ENCODE assay signal across 1 cellular context in genomic region chr13:74110053-74110452, GRCh38.
TF ChIP-seq lines count a peak whose summit lies in the region.

No MANE protein-coding gene starts in this region.

TF ChIP-seq in H1, 55 proteins besides CTCF, POLR2A, EP300 and RAD21:
- TF ChIP-seq EZH2 (IDR thresholded peaks at IDR 0.05; ENCODE audit: low read depth, low read length, severe bottlenecking) (no peak), SIRT6 (IDR thresholded peaks at IDR 0.05; ENCODE audit: low read length) (no peak), ATF3 (IDR thresholded peaks at IDR 0.05; ENCODE audit: insufficient read depth, low read depth, low read length) (no peak), GABPA (IDR thresholded peaks at IDR 0.05; ENCODE audit: borderline replicate concordance, insufficient read depth, low read length) (no peak), CTBP2 (IDR thresholded peaks at IDR 0.05; ENCODE audit: borderline replicate concordance, insufficient read depth, insufficient read length, low read length) (no peak), SUZ12 (IDR thresholded peaks at IDR 0.05; ENCODE audit: low read length) (no peak), CBX5 (IDR thresholded peaks at IDR 0.05; ENCODE audit: low read depth, low read length) (no peak), TEAD4 (IDR thresholded peaks at IDR 0.05; ENCODE audit: low read depth, low read length) (no peak), CHD7 (IDR thresholded peaks at IDR 0.05; ENCODE audit: insufficient replicate concordance, low read length) (no peak), MAFK (IDR thresholded peaks at IDR 0.05; ENCODE audit: low read depth, low read length) (no peak), JUN (IDR thresholded peaks at IDR 0.05; ENCODE audit: low read depth, low read length) (no peak), RFX5 (IDR thresholded peaks at IDR 0.05; ENCODE audit: borderline replicate concordance, low read depth, low read length) (no peak), TBP (IDR thresholded peaks at IDR 0.05; ENCODE audit: low read depth, low read length) (no peak), CHD2 (IDR thresholded peaks at IDR 0.05; ENCODE audit: low read length) (no peak), USF2 (IDR thresholded peaks at IDR 0.05; ENCODE audit: low read length) (no peak)
